In the genomic region with DNA sequence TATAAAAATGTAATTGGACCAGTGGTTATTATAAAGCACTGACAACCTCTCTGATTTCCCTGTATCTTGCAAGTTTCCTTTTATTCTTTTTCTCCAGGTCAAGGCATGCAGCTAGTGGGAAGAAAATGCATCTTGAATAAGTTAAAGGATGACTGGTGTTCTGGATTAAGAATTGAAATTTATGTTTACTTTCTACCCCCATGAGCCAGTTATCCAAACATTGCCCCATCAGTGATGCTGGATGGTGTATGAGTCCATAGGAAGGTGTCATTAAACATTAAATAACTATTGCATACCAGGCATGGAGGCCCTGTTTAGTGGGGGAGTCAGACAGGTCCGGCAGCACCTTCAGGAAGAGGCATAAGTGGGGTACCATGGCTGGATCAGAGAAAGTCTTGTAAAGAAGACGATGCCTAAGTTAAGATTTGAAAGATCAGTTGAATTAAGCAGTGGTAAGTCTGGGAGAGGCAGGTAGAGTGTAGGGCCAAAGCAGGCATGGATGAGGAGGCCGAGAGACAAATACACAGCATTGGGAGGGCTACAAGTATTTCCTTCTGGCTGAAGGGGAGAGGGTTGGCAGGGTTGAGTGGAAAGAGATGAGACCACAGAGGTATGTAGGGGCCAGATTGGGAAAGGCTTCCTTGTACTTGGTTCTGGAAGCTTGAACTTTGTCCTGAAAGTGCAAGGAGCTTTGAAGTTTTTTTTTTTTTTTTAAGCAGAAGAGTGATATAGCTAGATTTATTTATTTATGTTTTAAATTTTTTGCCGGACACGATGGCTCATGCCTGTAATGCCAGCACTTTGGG, we compare ENCODE assay signal across 16 cellular contexts. TPM values are rescaled to one million over a fixed set of nuclear protein-coding genes. Genes with fewer than 3 reads are reported as not detected.
DNase-seq lines count a peak whose midpoint lies in the region; ATAC-seq, FAIRE-seq and TF ChIP-seq lines count a peak whose summit lies in the region.
"Had no signal": no experiment of that assay in that cellular context is flagged by ENCODE, and none has a peak within 500 bp of the region (broad histone marks: within the 10 kb centered on the region; RNA-seq: fewer than 3 reads in every experiment).

No MANE protein-coding gene starts in this region.

- peaks cover 53% of the 10 kb centered on the region for H3K36me3 Mint-ChIP-seq in stimulated activated naive CD8-positive, alpha-beta T cell treated with anti-CD3 and anti-CD28 coated beads, Interleukin-15, Interleukin-2, amounts not matched to agents 100 ng/mL and 50 ng/mL, for 24 hours (ENCODE audit: low read depth)
- peaks cover 53% of the 10 kb centered on the region for H3K36me3 Mint-ChIP-seq in activated naive CD8-positive, alpha-beta T cell treated with anti-CD3 and anti-CD28 coated beads for 36 hours

- no peak overlapping the region for H3K9ac ChIP-seq in HepG2 (ENCODE audit: insufficient read depth, low read depth, low read length)
- H3K9ac ChIP-seq: KMS-11 had no signal

- 66% methylated on average over 5 of the region's 5 CpGs for WGBS in HepG2 (ENCODE audit: low lambda C conversion rate)

- peaks cover 85% of the 10 kb centered on the region for H3K4me1 Mint-ChIP-seq in stimulated activated naive CD8-positive, alpha-beta T cell treated with anti-CD3 and anti-CD28 coated beads, Interleukin-15, Interleukin-2, amounts not matched to agents 100 ng/mL and 50 ng/mL, for 24 hours (ENCODE audit: low read depth)
- H3K4me1 Mint-ChIP-seq in activated naive CD8-positive, alpha-beta T cell treated with anti-CD3 and anti-CD28 coated beads for 36 hours: peaks cover 77% of the 10 kb centered on the region

- BruUV-seq in HepG2 (replicated peaks; lab: Mats Ljungman, UMichigan): no TSS peak

- no peak for TF ChIP-seq EP300 in HepG2 (IDR thresholded peaks at IDR 0.05; ENCODE audit: low read depth in 2 of 2, low read length in 2 of 2)
- TF ChIP-seq EP300 in HepG2 (CRISPR knock-in tag; IDR thresholded peaks at IDR 0.05; ENCODE audit: borderline replicate concordance): no peak

- TF ChIP-seq CTCF in HepG2 (CRISPR knock-in tag; IDR thresholded peaks at IDR 0.05) (no peak), upper lobe of right lung (IDR thresholded peaks at IDR 0.05) (no peak)

- POLR2A ChIA-PET in HepG2 (lab: Yijun Ruan, JAX): interaction anchor here (0.7 to 1.4 kb wide), 3 partner anchors 14 to 266 kb away, joined by 3 to 5 read pairs (median 3); a partner anchor contains a TSS

- peaks cover 91% of the 10 kb centered on the region for H3K79me2 ChIP-seq in HepG2 (ENCODE audit: insufficient read depth, low read length)

- FAIRE-seq in HepG2 (lab: Jason Lieb, UNC) (no peak), RCC 7860 (lab: Jason Lieb, UNC) (no peak)

- H3K27me3 Mint-ChIP-seq in stimulated activated naive CD8-positive, alpha-beta T cell treated with anti-CD3 and anti-CD28 coated beads, Interleukin-15, Interleukin-2, amounts not matched to agents 100 ng/mL and 50 ng/mL, for 24 hours: no peaks in the 10 kb centered on the region
- H3K27me3 Mint-ChIP-seq in activated naive CD8-positive, alpha-beta T cell treated with anti-CD3 and anti-CD28 coated beads for 36 hours: no peaks in the 10 kb centered on the region

- H3K36me3 ChIP-seq in HepG2 (replicated peaks in 1 of 2; ENCODE audit: control insufficient read depth in 1 of 2, insufficient read depth in 2 of 2, low read length in 2 of 2) (no peaks in the 10 kb centered on the region; a peak in 1 of 5 replicates), upper lobe of right lung (no peaks in the 10 kb centered on the region)

- peaks cover 69% of the 10 kb centered on the region for H4K20me1 ChIP-seq in HepG2 (ENCODE audit: insufficient read depth, low read length)

- peak overlapping the region; percentile 88 for H3K27ac Mint-ChIP-seq in stimulated activated naive CD8-positive, alpha-beta T cell treated with anti-CD3 and anti-CD28 coated beads, Interleukin-15, Interleukin-2, amounts not matched to agents 100 ng/mL and 50 ng/mL, for 24 hours
- H3K27ac Mint-ChIP-seq in activated naive CD8-positive, alpha-beta T cell treated with anti-CD3 and anti-CD28 coated beads for 36 hours: peak overlapping the region; percentile 87

- H3K4me2 ChIP-seq in HepG2 (ENCODE audit: low read depth, low read length): peak overlapping the region; percentile 35
- H3K4me2 ChIP-seq: KMS-11 had no signal

- H3K27me3 ChIP-seq in HepG2 (ENCODE audit: control insufficient read depth in 1 of 2, insufficient read depth in 2 of 2, low read length in 2 of 2): peaks cover 0 to under 1% of the 10 kb centered on the region in 2 experiments; a peak in 1 of 5 replicates
- no peaks in the 10 kb centered on the region for H3K27me3 ChIP-seq in upper lobe of right lung
- H3K27me3 ChIP-seq: BE2C, stomach had no signal

- no peak for ATAC-seq in stimulated activated naive CD8-positive, alpha-beta T cell treated with anti-CD3 and anti-CD28 coated beads, Interleukin-15, Interleukin-2, amounts not matched to agents 100 U/mL and 50 U/mL, for 24 hours
- ATAC-seq in HepG2: peak; percentile 41; the same call in 2 of the 3 replicates
- no peak for ATAC-seq in upper lobe of right lung

- CTCF ChIA-PET in HepG2 (lab: Yijun Ruan, JAX; ENCODE audit: low intra/inter-chr PET ratio, low total read pairs): no interaction called here

- peak overlapping the region; percentile 54 for H3K4me3 Mint-ChIP-seq in stimulated activated naive CD8-positive, alpha-beta T cell treated with anti-CD3 and anti-CD28 coated beads, Interleukin-15, Interleukin-2, amounts not matched to agents 100 ng/mL and 50 ng/mL, for 24 hours
- H3K4me3 Mint-ChIP-seq in activated naive CD8-positive, alpha-beta T cell treated with anti-CD3 and anti-CD28 coated beads for 36 hours: peak overlapping the region; percentile 26
- H3K4me3 Mint-ChIP-seq: endodermal cell had no signal

- DNase-seq in stimulated activated naive CD8-positive, alpha-beta T cell treated with anti-CD3 and anti-CD28 coated beads, Interleukin-15, Interleukin-2, amounts not matched to agents 100 U/mL and 50 U/mL, for 24 hours: no peak
- DNase-seq in activated naive CD8-positive, alpha-beta T cell treated with anti-CD3 and anti-CD28 coated beads for 36 hours: no peak
- DNase-seq in HepG2 (ENCODE audit: low spot score): no peak
- DNase-seq in upper lobe of right lung: no peak
- no peak for DNase-seq in NCI-H2227 treated with DMSO at 0.1 percent for 48 hours (lab: John Stamatoyannopoulos, UW)
- no peak for DNase-seq in RCC 7860 (ENCODE audit: low spot score)
- no peak for DNase-seq in GF-D8 (lab: John Stamatoyannopoulos, UW)
- DNase-seq: activated CD4-positive, alpha-beta T cell treated with anti-CD3 and anti-CD28 coated beads, Interleukin-2, amount 50 U/mL, for 4 hours; anterior cingulate cortex; BE2C; endodermal cell; GDM1; NCI-H2029 treated with DMSO at 0.1 percent for 48 hours; stomach had no signal

- no peaks in the 10 kb centered on the region for H3K9me3 ChIP-seq in HepG2 (ENCODE audit: low read length)
- no peaks in the 10 kb centered on the region for H3K9me3 ChIP-seq in upper lobe of right lung
- H3K9me3 ChIP-seq: BE2C, stomach had no signal

- intact Hi-C loops in HepG2 (cut with micrococcal nuclease; ENCODE audit: unreplicated experiment) (no loop called here), upper lobe of right lung (cut with DNase I) (no loop called here)

- H3K4me1 ChIP-seq in HepG2 (ENCODE audit: insufficient read depth, low read length): peaks cover 93% of the 10 kb centered on the region
- H3K4me1 ChIP-seq in upper lobe of right lung: peaks cover 77% of the 10 kb centered on the region
- H3K4me1 ChIP-seq: BE2C had no signal

- H3K27ac ChIP-seq in HepG2 (ENCODE audit: extremely low read length, insufficient read depth, low read length) (peak overlapping the region; percentile 20), upper lobe of right lung (peak overlapping the region; percentile 3)
- H3K27ac ChIP-seq: KMS-11 had no signal

- no peak overlapping the region for H2AFZ ChIP-seq in HepG2 (ENCODE audit: low read length)

- no peak for TF ChIP-seq POLR2A in HepG2 (IDR thresholded peaks at IDR 0.05; ENCODE audit: insufficient read depth in 1 of 2, low read depth in 2 of 2, low read length in 2 of 2)

- in situ Hi-C loops in HepG2 (cut with HindIII; ENCODE audit: extremely low pct_ligation_motif_present, low pct_unique_long_range_greater_than_20kb): no loop called here

- H3K4me3 ChIP-seq in HepG2 (replicated peaks in 1 of 3; ENCODE audit: insufficient read depth in 1 of 3, low read depth in 2 of 3, low read length in 3 of 3): no peak overlapping the region
- H3K4me3 ChIP-seq in upper lobe of right lung: no peak overlapping the region
- H3K4me3 ChIP-seq: stomach had no signal

- TF ChIP-seq RAD21 in HepG2 (CRISPR knock-in tag; IDR thresholded peaks at IDR 0.05): no peak

- H3K9me3 Mint-ChIP-seq in stimulated activated naive CD8-positive, alpha-beta T cell treated with anti-CD3 and anti-CD28 coated beads, Interleukin-15, Interleukin-2, amounts not matched to agents 100 ng/mL and 50 ng/mL, for 24 hours: no peaks in the 10 kb centered on the region
- no peaks in the 10 kb centered on the region for H3K9me3 Mint-ChIP-seq in activated naive CD8-positive, alpha-beta T cell treated with anti-CD3 and anti-CD28 coated beads for 36 hours
- H3K9me3 Mint-ChIP-seq: endodermal cell had no signal

RNA-seq across cellular contexts. Expression of a gene that starts 5.7 kb away (rescaled TPM):
- total RNA-seq in activated naive CD8-positive, alpha-beta T cell treated with anti-CD3 and anti-CD28 coated beads for 36 hours: 100 to 1,000 TPM; 190 to 196 TPM
- total RNA-seq in HepG2 (2016; rRNA removed; fragmentation: Illumina TruSeq; extraction: Trizol) (28.5 and 38.6 TPM in 2 replicates), upper lobe of right lung (110 TPM)
- 12.7 and 18.5 TPM in 2 replicates for total RNA-seq in HepG2 (2016; cell fraction: cytosol; rRNA removed; fragmentation: Illumina TruSeq; extraction: Trizol; ENCODE audit: low read depth)
- total RNA-seq in HepG2 (2016; cell fraction: insoluble cytoplasmic fraction; rRNA removed; fragmentation: Illumina TruSeq; extraction: Trizol): 31.4 and 32.6 TPM in 2 replicates
- total RNA-seq in HepG2 (2016; cell fraction: membrane; rRNA removed; fragmentation: Illumina TruSeq; extraction: Trizol): 51.4 and 51.8 TPM in 2 replicates
- 18.9 and 20.9 TPM in 2 replicates for total RNA-seq in HepG2 (2016; cell fraction: nucleus; rRNA removed; fragmentation: Illumina TruSeq; extraction: Trizol)
- 41.4 and 49.1 TPM in 2 replicates for polyA plus RNA-seq in HepG2 (2011; rRNA removed)
- 42.6 and 48.7 TPM in 2 replicates for polyA plus RNA-seq in HepG2 (2011; cell fraction: cytosol; rRNA removed)
- 28.2 and 28.3 TPM in 2 replicates for polyA plus RNA-seq in HepG2 (2011; cell fraction: nucleus; rRNA removed)
- 34.4 and 36.9 TPM in 2 replicates for polyA plus RNA-seq in HepG2 (2012)
- polyA plus RNA-seq in HepG2 (2016; cell fraction: cytosol; fragmentation: Illumina TruSeq; extraction: Trizol; ENCODE audit: low read depth): 56.7 and 58.7 TPM in 2 replicates
- 71.8 and 88.8 TPM in 2 replicates for polyA plus RNA-seq in HepG2 (2016; cell fraction: insoluble cytoplasmic fraction; fragmentation: Illumina TruSeq; extraction: Trizol; ENCODE audit: low read depth)
- polyA plus RNA-seq in HepG2 (2016; cell fraction: membrane; fragmentation: Illumina TruSeq; extraction: Trizol; ENCODE audit: low read depth): 116 and 117 TPM in 2 replicates
- polyA plus RNA-seq in HepG2 (2016; cell fraction: nucleus; fragmentation: Illumina TruSeq; extraction: Trizol; ENCODE audit: insufficient read depth, low read depth): 51.4 and 59.8 TPM in 2 replicates
- polyA minus RNA-seq in HepG2 (2011; rRNA and poly(A)+ RNA removed; ENCODE audit: low replicate concordance): 50.6 and 97.3 TPM in 2 replicates
- polyA minus RNA-seq in HepG2 (2011; cell fraction: cytosol; rRNA and poly(A)+ RNA removed): 24.6 and 26.6 TPM in 2 replicates
- 13.0 and 16.4 TPM in 2 replicates for polyA minus RNA-seq in HepG2 (2011; cell fraction: nucleus; rRNA and poly(A)+ RNA removed)

RNA-seq across cellular contexts. Expression of a gene that starts 20.5 kb away (rescaled TPM):
- total RNA-seq in activated naive CD8-positive, alpha-beta T cell treated with anti-CD3 and anti-CD28 coated beads for 36 hours: 10 to 100 TPM; 14.6 to 17.7 TPM
- total RNA-seq in HepG2 (2016; rRNA removed; fragmentation: Illumina TruSeq; extraction: Trizol) (7.6 and 9.0 TPM in 2 replicates), upper lobe of right lung (21.0 TPM)
- 1.8 and 2.2 TPM in 2 replicates for total RNA-seq in HepG2 (2016; cell fraction: cytosol; rRNA removed; fragmentation: Illumina TruSeq; extraction: Trizol; ENCODE audit: low read depth)
- total RNA-seq in HepG2 (2016; cell fraction: insoluble cytoplasmic fraction; rRNA removed; fragmentation: Illumina TruSeq; extraction: Trizol): 7.3 and 9.0 TPM in 2 replicates
- 3.2 and 3.4 TPM in 2 replicates for total RNA-seq in HepG2 (2016; cell fraction: membrane; rRNA removed; fragmentation: Illumina TruSeq; extraction: Trizol)
- total RNA-seq in HepG2 (2016; cell fraction: nucleus; rRNA removed; fragmentation: Illumina TruSeq; extraction: Trizol): 9.0 and 10.5 TPM in 2 replicates
- polyA plus RNA-seq in HepG2 (2011; rRNA removed): 17.2 and 17.5 TPM in 2 replicates
- 11.3 and 12.6 TPM in 2 replicates for polyA plus RNA-seq in HepG2 (2011; cell fraction: cytosol; rRNA removed)
- 16.2 and 16.9 TPM in 2 replicates for polyA plus RNA-seq in HepG2 (2011; cell fraction: nucleus; rRNA removed)
- polyA plus RNA-seq in HepG2 (2012): 9.9 and 10.1 TPM in 2 replicates
- polyA plus RNA-seq in HepG2 (2016; cell fraction: cytosol; fragmentation: Illumina TruSeq; extraction: Trizol; ENCODE audit: low read depth): 0.43 and 1.1 TPM in 2 replicates
- polyA plus RNA-seq in HepG2 (2016; cell fraction: insoluble cytoplasmic fraction; fragmentation: Illumina TruSeq; extraction: Trizol; ENCODE audit: low read depth): 8.9 and 10.1 TPM in 2 replicates
- polyA plus RNA-seq in HepG2 (2016; cell fraction: membrane; fragmentation: Illumina TruSeq; extraction: Trizol; ENCODE audit: low read depth): 1.4 and 1.6 TPM in 2 replicates
- polyA plus RNA-seq in HepG2 (2016; cell fraction: nucleus; fragmentation: Illumina TruSeq; extraction: Trizol; ENCODE audit: insufficient read depth, low read depth): 8.1 and 9.2 TPM in 2 replicates
- 14.6 and 25.0 TPM in 2 replicates for polyA minus RNA-seq in HepG2 (2011; rRNA and poly(A)+ RNA removed; ENCODE audit: low replicate concordance)
- 8.8 and 9.5 TPM in 2 replicates for polyA minus RNA-seq in HepG2 (2011; cell fraction: cytosol; rRNA and poly(A)+ RNA removed)
- 24.2 and 24.5 TPM in 2 replicates for polyA minus RNA-seq in HepG2 (2011; cell fraction: nucleus; rRNA and poly(A)+ RNA removed)
